ENCODE assay signal across 9 cellular contexts in the genomic region with DNA sequence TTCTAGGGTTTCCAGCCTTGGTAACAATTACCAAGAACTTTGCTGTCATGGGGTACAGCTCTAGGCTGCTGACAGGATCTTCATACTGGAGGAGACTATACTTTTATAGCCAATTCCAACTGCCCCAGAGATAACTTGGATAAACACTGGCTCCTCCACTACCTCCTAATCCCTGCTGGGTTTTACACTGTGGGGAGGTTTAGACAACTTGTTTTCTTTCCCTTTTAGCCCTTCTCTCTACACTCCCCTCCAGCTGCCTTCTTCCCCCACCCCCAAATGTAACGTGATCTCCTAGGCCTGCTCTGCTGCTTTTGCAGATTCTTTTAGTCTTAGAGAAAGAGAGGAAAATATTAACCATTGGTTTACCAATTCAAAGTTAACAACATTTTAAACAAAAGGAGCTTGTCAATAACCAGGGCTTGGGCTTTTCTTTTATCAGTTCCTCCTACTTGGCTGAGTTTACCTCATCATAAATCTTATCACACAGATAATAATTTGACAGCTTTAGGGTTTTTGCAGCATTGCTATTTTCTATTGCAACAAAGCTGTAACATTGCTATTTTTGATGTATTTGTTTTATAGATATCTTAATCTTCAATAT. TPM values are rescaled to one million over a fixed set of nuclear protein-coding genes. Genes with fewer than 3 reads are reported as not detected.
A peak's percentile ranks its signal among the peaks of the same experiment; 100 is the strongest.
DNase-seq lines count a peak whose midpoint lies in the region; ATAC-seq and TF ChIP-seq lines count a peak whose summit lies in the region.
"Had no signal": no experiment of that assay in that cellular context is flagged by ENCODE, and none has a peak within 500 bp of the region (broad histone marks: within the 10 kb centered on the region; RNA-seq: fewer than 3 reads in every experiment).

No MANE protein-coding gene starts in this region.

- H3K36me3 ChIP-seq in esophagus muscularis mucosa (no peaks in the 10 kb centered on the region), osteoblast (ENCODE audit: insufficient read depth, low read length) (no peaks in the 10 kb centered on the region)

- H3K27ac ChIP-seq in esophagus muscularis mucosa (replicated peaks in 1 of 4) = peak overlapping the region; percentile 68 to 76 (median 72)
- peak overlapping the region; percentile 89 for H3K27ac ChIP-seq in osteoblast (ENCODE audit: low read depth, low read length)
- H3K27ac ChIP-seq: epithelial cell of prostate had no signal

- H3K4me1 ChIP-seq in esophagus muscularis mucosa = peaks cover 34 to 55% (median 44%) of the 10 kb centered on the region in 4 donors
- H3K4me1 ChIP-seq in osteoblast (ENCODE audit: insufficient read depth, low read length) = peaks cover 31% of the 10 kb centered on the region

- H3K9me3 ChIP-seq in esophagus muscularis mucosa (no peaks in the 10 kb centered on the region), osteoblast (ENCODE audit: low read depth, low read length) (no peaks in the 10 kb centered on the region)

- peaks cover 68% of the 10 kb centered on the region for H3K79me2 ChIP-seq in osteoblast (ENCODE audit: insufficient read depth, low read length)

- WGBS in esophagus muscularis mucosa = 19% methylated on average over 1 of the region's 1 CpG

- peak; percentile 58 for DNase-seq in Daoy (ENCODE audit: low read depth)
- peak; percentile 90 for DNase-seq in NCI-H82 treated with DMSO at 0.1 percent for 48 hours (lab: John Stamatoyannopoulos, UW; ENCODE audit: unreplicated experiment)
- DNase-seq in esophagus muscularis mucosa (ENCODE audit: extremely low spot score) = no peak
- DNase-seq in osteoblast (ENCODE audit: insufficient read length, low spot score, missing footprints) = peak; percentile 88
- no peak for DNase-seq in GM20000 (ENCODE audit: low spot score)
- no peak for DNase-seq in activated CD4-positive, CD25-positive, alpha-beta regulatory T cell treated with anti-CD3 and anti-CD28 coated beads, Interleukin-2, amount 50 U/mL, for 72 hours
- no peak for DNase-seq in T-helper 2 cell

- peak overlapping the region; percentile 79 for H3K4me2 ChIP-seq in osteoblast (ENCODE audit: insufficient read depth, low read length)

- intact Hi-C loops in esophagus muscularis mucosa (cut with DNase I) = no loop called here

- no peak for ATAC-seq in GM18858 (IDR thresholded peaks at IDR 0.05; ENCODE audit: unreplicated experiment)

- no peak for TF ChIP-seq POLR2A in esophagus muscularis mucosa (IDR thresholded peaks at IDR 0.05; ENCODE audit: low read depth)

- no peaks in the 10 kb centered on the region for H4K20me1 ChIP-seq in osteoblast (ENCODE audit: insufficient read depth, low read length)

- H3K27me3 ChIP-seq in esophagus muscularis mucosa (no peaks in the 10 kb centered on the region), osteoblast (ENCODE audit: insufficient read depth, low read length) (no peaks in the 10 kb centered on the region)

- peak overlapping the region in 3 of 4 donors; percentile 7 to 19 (median 15) for H3K4me3 ChIP-seq in esophagus muscularis mucosa
- H3K4me3 ChIP-seq in osteoblast (ENCODE audit: insufficient read depth, low read length) = peak overlapping the region; percentile 37

- TF ChIP-seq EP300 in esophagus muscularis mucosa (IDR thresholded peaks at IDR 0.05) = no peak

- TF ChIP-seq CTCF in esophagus muscularis mucosa (IDR thresholded peaks at IDR 0.05) (no peak), osteoblast (IDR thresholded peaks at IDR 0.05; ENCODE audit: extremely low read depth, low read depth, low read length) (no peak), GM20000 (IDR thresholded peaks at IDR 0.05; ENCODE audit: extremely low read depth, missing control alignments) (no peak)

- H2AFZ ChIP-seq in osteoblast (ENCODE audit: low read length) = peak overlapping the region; percentile 40

RNA-seq across cellular contexts. Expression of gene ABL1, which starts 9.9 kb away (rescaled TPM):
- total RNA-seq in Daoy (2014; rRNA removed; shearing (Covaris generic)) = 26.5 and 27.9 TPM in 2 replicates
- total RNA-seq in esophagus muscularis mucosa = 100 to 1,000 TPM in 3 of 4 donors, 10 to 100 TPM in 1; 90.9 to 151 (median 133) TPM
- total RNA-seq in osteoblast = 92.2 and 94.8 TPM in 2 replicates

Comparison
In these comparisons a context has a peak if more than half of its experiments do, and no peak if none do; other contexts are left out.
1. DNase-seq: peak in Daoy (single experiment), NCI-H82 treated with DMSO at 0.1 percent for 48 hours (single experiment) and osteoblast (single experiment); none in esophagus muscularis mucosa (single experiment), GM20000 (single experiment), activated CD4-positive, CD25-positive, alpha-beta regulatory T cell treated with anti-CD3 and anti-CD28 coated beads, Interleukin-2, amount 50 U/mL, for 72 hours (single experiment) and T-helper 2 cell (0 of 5).